30 cellular contexts compared by ENCODE assay signal in genomic region chr14:75015496-75015895, GRCh38.
"Had no signal": no experiment of that assay in that cellular context is flagged by ENCODE, and none has a peak within 500 bp of the region (broad histone marks: within the 10 kb centered on the region; RNA-seq: fewer than 3 reads in every experiment).

No MANE protein-coding gene starts in this region.

- H3K27ac Mint-ChIP-seq: naive thymus-derived CD8-positive, alpha-beta T cell; progenitor cell of endocrine pancreas; stimulated activated naive B cell treated with anti-CD40 and anti-IgM and Interleukin-4, amounts not matched to agents 10 μg/mL and 1 μg/mL and 100 μg/mL, for 72 hours; type B pancreatic cell had no signal

- H3K9me3 ChIP-seq: left lung, lower lobe of right lung, neutrophil, ovary, right atrium auricular region, right lobe of liver, stomach, suprapubic skin, thoracic aorta, tibial nerve, uterus had no signal

- DNase-seq: hippocampal formation; immature natural killer cell; kidney; left colon; left lung; lower lobe of right lung; mammary epithelial cell; mesenchymal stem cell; naive thymus-derived CD8-positive, alpha-beta T cell; occipital lobe; ovary; right lobe of liver; stimulated activated CD4-positive, alpha-beta T cell treated with anti-CD3 and anti-CD28 coated beads, Interleukin-12 subunit alpha, Interleukin-12 subunit beta, amount 100 ng/mL, for 4 hours; stimulated activated CD4-positive, alpha-beta T cell treated with anti-CD3 and anti-CD28 coated beads, Interleukin-15, amount 100 ng/mL, for 24 hours; stimulated activated CD4-positive, alpha-beta T cell treated with anti-CD3 and anti-CD28 coated beads, Interleukin-2, amount 100 ng/mL, for 24 hours; stimulated activated CD4-positive, alpha-beta T cell treated with anti-CD3 and anti-CD28 coated beads, Interleukin-4, amount 100 ng/mL, for 1 hour; stimulated activated naive B cell treated with anti-CD40 and anti-IgM and Interleukin-4, amounts not matched to agents 10 μg/mL and 1 μg/mL and 100 μg/mL, for 72 hours; stimulated activated naive CD8-positive, alpha-beta T cell treated with anti-CD3 and anti-CD28 coated beads, Interleukin-15, Interleukin-2, amounts not matched to agents 100 U/mL and 50 U/mL, for 24 hours; stomach; uterus had no signal

- H3K4me3 Mint-ChIP-seq: immature natural killer cell; naive thymus-derived CD8-positive, alpha-beta T cell; nephron; neural crest cell; stimulated activated naive B cell treated with anti-CD40 and anti-IgM and Interleukin-4, amounts not matched to agents 10 μg/mL and 1 μg/mL and 100 μg/mL, for 72 hours; type B pancreatic cell had no signal

- H3K27me3 ChIP-seq: left lung, neutrophil, ovary, right atrium auricular region, right lobe of liver, stomach, suprapubic skin, tibial nerve, uterus had no signal

- H3K4me1 ChIP-seq: left lung, right lobe of liver had no signal

- H3K4me1 Mint-ChIP-seq: neural crest cell; stimulated activated naive B cell treated with anti-CD40 and anti-IgM and Interleukin-4, amounts not matched to agents 10 μg/mL and 1 μg/mL and 100 μg/mL, for 72 hours had no signal

- H3K27ac ChIP-seq: left lung, lower lobe of right lung, neutrophil, ovary, right atrium auricular region, right lobe of liver, stomach, suprapubic skin, thoracic aorta, uterus had no signal

- H3K36me3 ChIP-seq: ovary, uterus had no signal

- H3K27me3 Mint-ChIP-seq: naive thymus-derived CD8-positive, alpha-beta T cell; progenitor cell of endocrine pancreas; stimulated activated naive B cell treated with anti-CD40 and anti-IgM and Interleukin-4, amounts not matched to agents 10 μg/mL and 1 μg/mL and 100 μg/mL, for 72 hours; type B pancreatic cell had no signal

- H3K9me3 Mint-ChIP-seq: immature natural killer cell; naive thymus-derived CD8-positive, alpha-beta T cell; nephron; neural crest cell; stimulated activated naive B cell treated with anti-CD40 and anti-IgM and Interleukin-4, amounts not matched to agents 10 μg/mL and 1 μg/mL and 100 μg/mL, for 72 hours; type B pancreatic cell had no signal

- H3K4me3 ChIP-seq: left lung, lower lobe of right lung, ovary, right atrium auricular region, right lobe of liver, skin epidermis, stomach, suprapubic skin, thoracic aorta, tibial nerve, uterus had no signal

- ATAC-seq: left colon; left lung; lower lobe of right lung; naive thymus-derived CD8-positive, alpha-beta T cell; right lobe of liver; stimulated activated naive B cell treated with anti-CD40 and anti-IgM and Interleukin-4, amounts not matched to agents 10 μg/mL and 1 μg/mL and 100 μg/mL, for 72 hours; stimulated activated naive CD8-positive, alpha-beta T cell treated with anti-CD3 and anti-CD28 coated beads, Interleukin-15, Interleukin-2, amounts not matched to agents 100 U/mL and 50 U/mL, for 24 hours had no signal
